In genomic region chr3:69805491-69805890, GRCh38 we compare ENCODE assay signal across 35 cellular contexts.
"Had no signal": no experiment of that assay in that cellular context is flagged by ENCODE, and none has a peak within 500 bp of the region (broad histone marks: within the 10 kb centered on the region; RNA-seq: fewer than 3 reads in every experiment).

No MANE protein-coding gene starts in this region.

- H3K9me3 ChIP-seq: MG63 had no signal

- H3K27me3 ChIP-seq: MG63 had no signal

- DNase-seq: Karpas-422, Kasumi-1, MG63, MM.1S, MV-4-11, NCI-H1048, NCI-H1092, NCI-H1092 treated with DMSO at 0.1 percent for 48 hours, NCI-H1105, NCI-H1105 treated with DMSO at 0.1 percent for 48 hours, NCI-H1417, NCI-H1417 treated with DMSO at 0.1 percent for 48 hours, NCI-H1436, NCI-H1436 treated with DMSO at 0.1 percent for 48 hours, NCI-H146, NCI-H1694, NCI-H1694 treated with DMSO at 0.1 percent for 48 hours, NCI-H187, NCI-H187 treated with DMSO at 0.1 percent for 48 hours, NCI-H1930, NCI-H2029, NCI-H2029 treated with DMSO at 0.1 percent for 48 hours, NCI-H2081, NCI-H2081 treated with DMSO at 0.1 percent for 48 hours, NCI-H2107, NCI-H2171, NCI-H2171 treated with DMSO at 0.1 percent for 48 hours, NCI-H2227 treated with DMSO at 0.1 percent for 48 hours, NCI-H226, NCI-H345, NCI-H446, NCI-H446 treated with DMSO at 0.1 percent for 48 hours, NCI-H510A, NCI-H510A treated with DMSO at 0.1 percent for 48 hours, NCI-H524 had no signal

- H3K4me3 ChIP-seq: MG63 had no signal

- H3K36me3 ChIP-seq: MG63 had no signal
